ENCODE assay signal across 8 cellular contexts in genomic region chr12:49068879-49069506, GRCh38. TPM values are rescaled to one million over a fixed set of nuclear protein-coding genes. Genes with fewer than 3 reads are reported as not detected.
DNase-seq lines count a peak whose midpoint lies in the region; ATAC-seq and TF ChIP-seq lines count a peak whose summit lies in the region.

No MANE protein-coding gene starts in this region.

- H3K4me1 ChIP-seq in right atrium auricular region (peaks cover 0 to 14% of the 10 kb centered on the region in 2 donors), mucosa of descending colon (ENCODE audit: low read depth) (peaks cover 7% of the 10 kb centered on the region)

- H2AFZ ChIP-seq in SU-DHL-6 (ENCODE audit: low read depth, low read length, severe bottlenecking): peak overlapping the region; percentile 100

- H3K9me3 Mint-ChIP-seq in stimulated activated effector memory CD8-positive, alpha-beta T cell treated with anti-CD3 and anti-CD28 coated beads, Interleukin-12 subunit alpha, Interleukin-12 subunit beta, amount 100 ng/mL, for 72 hours: no peaks in the 10 kb centered on the region

- H3K9me3 ChIP-seq in SU-DHL-6 (ENCODE audit: insufficient read depth, low read length) (no peaks in the 10 kb centered on the region), right atrium auricular region (no peaks in the 10 kb centered on the region), mucosa of descending colon (no peaks in the 10 kb centered on the region)

- no peaks in the 10 kb centered on the region; the same call in 1 of the 2 replicates for H3F3A ChIP-seq in SU-DHL-6 (ENCODE audit: insufficient read depth)

- peaks cover 22% of the 10 kb centered on the region for H3K4me1 Mint-ChIP-seq in stimulated activated effector memory CD8-positive, alpha-beta T cell treated with anti-CD3 and anti-CD28 coated beads, Interleukin-12 subunit alpha, Interleukin-12 subunit beta, amount 100 ng/mL, for 72 hours

- H3K4me3 ChIP-seq in SU-DHL-6 (ENCODE audit: insufficient read depth, low read length, poor library complexity, severe bottlenecking): peak overlapping the region; percentile 95
- H3K4me3 ChIP-seq in right atrium auricular region: peak overlapping the region; percentile 78 to 81
- no peak overlapping the region for H3K4me3 ChIP-seq in mucosa of descending colon

- H3K36me3 Mint-ChIP-seq in stimulated activated effector memory CD8-positive, alpha-beta T cell treated with anti-CD3 and anti-CD28 coated beads, Interleukin-12 subunit alpha, Interleukin-12 subunit beta, amount 100 ng/mL, for 72 hours: peaks cover 43% of the 10 kb centered on the region

- H3K9me2 ChIP-seq in SU-DHL-6 (replicated peaks; ENCODE audit: insufficient read depth, low read length): no peaks in the 10 kb centered on the region

- peak overlapping the region; percentile 96 for H3K27ac Mint-ChIP-seq in stimulated activated effector memory CD8-positive, alpha-beta T cell treated with anti-CD3 and anti-CD28 coated beads, Interleukin-12 subunit alpha, Interleukin-12 subunit beta, amount 100 ng/mL, for 72 hours

- H4K20me1 ChIP-seq in SU-DHL-6 (ENCODE audit: low read depth, low read length): no peaks in the 10 kb centered on the region

- DNase-seq in NCI-H146 (lab: John Stamatoyannopoulos, UW) (peak; percentile 53), NCI-H146 treated with DMSO at 0.1 percent for 48 hours (lab: John Stamatoyannopoulos, UW; ENCODE audit: unreplicated experiment) (no peak), right atrium auricular region (ENCODE audit: low spot score) (no peak), HuH-7 (ENCODE audit: low spot score) (no peak), mucosa of descending colon (no peak)
- no peak for DNase-seq in stimulated activated effector memory CD8-positive, alpha-beta T cell treated with anti-CD3 and anti-CD28 coated beads, Interleukin-12 subunit alpha, Interleukin-12 subunit beta, amount 100 ng/mL, for 72 hours (ENCODE audit: low spot score in 2 of 2)

- ATAC-seq in stimulated activated effector memory CD8-positive, alpha-beta T cell treated with anti-CD3 and anti-CD28 coated beads, Interleukin-12 subunit alpha, Interleukin-12 subunit beta, amount 100 ng/mL, for 72 hours: no peak
- ATAC-seq in HG03520 (IDR thresholded peaks at IDR 0.05; ENCODE audit: unreplicated experiment) (no peak), mucosa of descending colon (no peak)

- H3K4me2 ChIP-seq in SU-DHL-6 (ENCODE audit: low read depth, low read length, poor library complexity, severe bottlenecking): peak overlapping the region; percentile 76

- no peak overlapping the region for H3K27ac ChIP-seq in SU-DHL-6 (ENCODE audit: low read depth, low read length)
- H3K27ac ChIP-seq in right atrium auricular region: peak overlapping the region; percentile 73 to 78

- H3K27me3 ChIP-seq in SU-DHL-6 (ENCODE audit: low read length): no peaks in the 10 kb centered on the region
- no peaks in the 10 kb centered on the region for H3K27me3 ChIP-seq in right atrium auricular region

- TF ChIP-seq CTCF in SU-DHL-6 (IDR thresholded peaks at IDR 0.05; ENCODE audit: insufficient read depth, low read length, poor library complexity, severe bottlenecking): no peak
- no peak for TF ChIP-seq CTCF in right atrium auricular region (IDR thresholded peaks at IDR 0.05)
- no peak for TF ChIP-seq CTCF in mucosa of descending colon (IDR thresholded peaks at IDR 0.05)

- H3K79me2 ChIP-seq in SU-DHL-6 (ENCODE audit: insufficient read depth, low read length): no peaks in the 10 kb centered on the region

- H3K4me3 Mint-ChIP-seq in stimulated activated effector memory CD8-positive, alpha-beta T cell treated with anti-CD3 and anti-CD28 coated beads, Interleukin-12 subunit alpha, Interleukin-12 subunit beta, amount 100 ng/mL, for 72 hours: peak overlapping the region; percentile 95

- intact Hi-C loops in mucosa of descending colon (cut with DNase I, micrococcal nuclease): loop anchor here in 1 of 2 donors (10.0 kb wide), 2 partner anchors 46 to 166 kb away; partner anchors contain the start of gene LMBR1L

- peak overlapping the region; percentile 71 for H3K9ac ChIP-seq in SU-DHL-6 (ENCODE audit: low read length)

- H3K36me3 ChIP-seq in SU-DHL-6 (ENCODE audit: low read length) (no peaks in the 10 kb centered on the region), right atrium auricular region (no peaks in the 10 kb centered on the region), mucosa of descending colon (ENCODE audit: low read depth) (no peaks in the 10 kb centered on the region)

RNA-seq across cellular contexts. Expression of gene RHEBL1, which starts 0.8 kb away (rescaled TPM):
- total RNA-seq in right atrium auricular region: under 1 TPM in 1 of 2 donors, not detected in 1; 0.35 TPM
- total RNA-seq in mucosa of descending colon: under 1 TPM; 0.23 to 0.58 (median 0.38) TPM

RNA-seq across cellular contexts. Expression of gene KMT2D, which starts 8.4 kb away (rescaled TPM):
- total RNA-seq in right atrium auricular region (10 to 100 TPM; 39.9 to 49.1 TPM), mucosa of descending colon (100 to 1,000 TPM in 1 of 3 donors, 10 to 100 TPM in 2; 83.3 to 102 (median 88.5) TPM)

RNA-seq across cellular contexts. Expression of gene DHH, which starts 25.6 kb away (rescaled TPM):
- under 1 TPM; 0.35 to 0.56 TPM for total RNA-seq in right atrium auricular region
- total RNA-seq in mucosa of descending colon: under 1 TPM; 0.26 to 0.54 (median 0.46) TPM

RNA-seq across cellular contexts. Expression of gene LMBR1L, which starts 41.7 kb away (rescaled TPM):
- total RNA-seq in right atrium auricular region (10 to 100 TPM; 14.6 to 19.2 TPM), mucosa of descending colon (10 to 100 TPM; 46.1 to 77.4 (median 68.1) TPM)

RNA-seq across cellular contexts. Expression of gene PRKAG1, which starts 50.4 kb away (rescaled TPM):
- total RNA-seq in right atrium auricular region (10 to 100 TPM; 68.5 to 74.8 TPM), mucosa of descending colon (10 to 100 TPM; 51.5 to 60.1 (median 52.2) TPM)
